ENCODE assay signal across 1 cellular context in the genomic region with DNA sequence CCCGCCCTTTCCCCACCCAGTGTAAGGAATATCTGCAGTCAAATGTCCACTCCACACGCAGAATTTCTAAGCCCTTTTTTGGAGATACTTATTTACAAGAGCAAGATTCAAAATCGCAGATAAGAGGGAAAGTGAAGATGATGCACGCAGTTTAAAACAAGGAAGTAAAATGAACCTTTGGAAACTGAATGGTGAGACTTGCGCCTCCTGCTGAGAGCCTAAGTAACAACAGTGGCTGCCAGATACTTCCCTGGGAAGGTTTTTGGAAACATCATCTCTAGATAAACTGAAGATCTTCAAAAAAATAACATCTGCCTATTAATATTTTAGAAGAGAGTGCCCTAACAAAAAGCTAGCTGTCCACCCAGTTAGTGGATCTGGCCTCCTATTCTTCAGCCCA.
TF ChIP-seq lines count a peak whose summit lies in the region.

No MANE protein-coding gene starts in this region.

TF ChIP-seq in GM23338, 12 proteins besides CTCF, POLR2A, EP300 and RAD21 (continued from another document):
- no peak for TF ChIP-seq REST (IDR thresholded peaks at IDR 0.05; ENCODE audit: unreplicated experiment)
- no peak for TF ChIP-seq ETS1 (IDR thresholded peaks at IDR 0.05)
- TF ChIP-seq ZNF331 (CRISPR knock-in tag; IDR thresholded peaks at IDR 0.05; ENCODE audit: low read depth) = no peak
- no peak for TF ChIP-seq NANOG (IDR thresholded peaks at IDR 0.05; ENCODE audit: borderline replicate concordance)
- no peak for TF ChIP-seq POLR2AphosphoS5 (IDR thresholded peaks at IDR 0.05; ENCODE audit: low read depth)
- no peak for TF ChIP-seq JUNB (IDR thresholded peaks at IDR 0.05; ENCODE audit: unreplicated experiment)
- no peak for TF ChIP-seq CREB1 (CRISPR knock-in tag; IDR thresholded peaks at IDR 0.05; ENCODE audit: low read depth)
- no peak for TF ChIP-seq EZH2phosphoT487 (IDR thresholded peaks at IDR 0.05; ENCODE audit: unreplicated experiment)
TF ChIP-seq in GM23338: peak in this region for 0.
